In genomic region chr14:21698538-21698937, GRCh38 we compare ENCODE assay signal across 6 cellular contexts. TPM values are rescaled to one million over a fixed set of nuclear protein-coding genes. Genes with fewer than 3 reads are reported as not detected.
"Had no signal": no experiment of that assay in that cellular context is flagged by ENCODE, and none has a peak within 500 bp of the region (broad histone marks: within the 10 kb centered on the region; RNA-seq: fewer than 3 reads in every experiment).

No MANE protein-coding gene starts in this region.

RNA-seq across cellular contexts. Expression of gene OR4E1, which starts 24.9 kb away (rescaled TPM):
- total RNA-seq: GM23248, H4, H7, HepG2, HFFc6, HT1080 had no signal

RNA-seq across cellular contexts. Expression of gene OR4E2, which starts 44.9 kb away (rescaled TPM):
- total RNA-seq: GM23248, H4, H7, HepG2, HFFc6, HT1080 had no signal
